In the genomic region with DNA sequence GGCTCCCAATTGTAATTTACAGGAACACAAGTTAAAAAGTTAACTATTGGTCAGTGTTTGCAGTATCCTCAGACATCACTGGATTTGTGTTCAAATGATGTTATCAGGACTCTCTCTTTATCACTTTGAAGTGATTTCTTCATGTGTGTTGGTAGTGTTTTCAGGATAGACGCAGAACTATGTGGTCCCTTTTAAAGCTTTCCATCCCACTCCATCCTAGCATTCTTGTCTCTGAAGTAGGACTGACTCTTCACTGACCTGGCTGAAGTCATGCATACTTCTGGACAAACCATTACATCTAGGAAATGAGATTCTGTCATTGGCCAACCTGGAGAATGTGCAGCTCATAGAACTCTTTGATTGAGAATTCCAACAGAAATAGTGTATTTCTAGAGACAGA, we compare ENCODE assay signal across 1 cellular context.
TF ChIP-seq lines count a peak whose summit lies in the region.

No MANE protein-coding gene starts in this region.

TF ChIP-seq in HepG2, 621 proteins besides CTCF, POLR2A, EP300 and RAD21 (continued from another document):
- TF ChIP-seq, protein P1, sequence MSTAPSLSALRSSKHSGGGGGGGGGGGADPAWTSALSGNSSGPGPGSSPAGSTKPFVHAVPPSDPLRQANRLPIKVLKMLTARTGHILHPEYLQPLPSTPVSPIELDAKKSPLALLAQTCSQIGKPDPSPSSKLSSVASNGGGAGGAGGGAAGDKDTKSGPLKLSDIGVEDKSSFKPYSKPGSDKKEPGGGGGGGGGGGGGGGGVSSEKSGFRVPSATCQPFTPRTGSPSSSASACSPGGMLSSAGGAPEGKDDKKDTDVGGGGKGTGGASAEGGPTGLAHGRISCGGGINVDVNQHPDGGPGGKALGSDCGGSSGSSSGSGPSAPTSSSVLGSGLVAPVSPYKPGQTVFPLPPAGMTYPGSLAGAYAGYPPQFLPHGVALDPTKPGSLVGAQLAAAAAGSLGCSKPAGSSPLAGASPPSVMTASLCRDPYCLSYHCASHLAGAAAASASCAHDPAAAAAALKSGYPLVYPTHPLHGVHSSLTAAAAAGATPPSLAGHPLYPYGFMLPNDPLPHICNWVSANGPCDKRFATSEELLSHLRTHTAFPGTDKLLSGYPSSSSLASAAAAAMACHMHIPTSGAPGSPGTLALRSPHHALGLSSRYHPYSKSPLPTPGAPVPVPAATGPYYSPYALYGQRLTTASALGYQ (CRISPR knock-in tag; IDR thresholded peaks at IDR 0.05) = no peak
- TF ChIP-seq, protein P2, sequence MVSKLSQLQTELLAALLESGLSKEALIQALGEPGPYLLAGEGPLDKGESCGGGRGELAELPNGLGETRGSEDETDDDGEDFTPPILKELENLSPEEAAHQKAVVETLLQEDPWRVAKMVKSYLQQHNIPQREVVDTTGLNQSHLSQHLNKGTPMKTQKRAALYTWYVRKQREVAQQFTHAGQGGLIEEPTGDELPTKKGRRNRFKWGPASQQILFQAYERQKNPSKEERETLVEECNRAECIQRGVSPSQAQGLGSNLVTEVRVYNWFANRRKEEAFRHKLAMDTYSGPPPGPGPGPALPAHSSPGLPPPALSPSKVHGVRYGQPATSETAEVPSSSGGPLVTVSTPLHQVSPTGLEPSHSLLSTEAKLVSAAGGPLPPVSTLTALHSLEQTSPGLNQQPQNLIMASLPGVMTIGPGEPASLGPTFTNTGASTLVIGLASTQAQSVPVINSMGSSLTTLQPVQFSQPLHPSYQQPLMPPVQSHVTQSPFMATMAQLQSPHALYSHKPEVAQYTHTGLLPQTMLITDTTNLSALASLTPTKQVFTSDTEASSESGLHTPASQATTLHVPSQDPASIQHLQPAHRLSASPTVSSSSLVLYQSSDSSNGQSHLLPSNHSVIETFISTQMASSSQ (IDR thresholded peaks at IDR 0.05; ENCODE audit: low read depth) = no peak
- TF ChIP-seq, protein P2 (CRISPR knock-in tag; IDR thresholded peaks at IDR 0.05; ENCODE audit: borderline replicate concordance) = no peak
- no peak for TF ChIP-seq SNRNP70 (IDR thresholded peaks at IDR 0.05; ENCODE audit: low read depth, low read length)
